Comparison of ENCODE assay signal across 19 cellular contexts in genomic region chr11:83039566-83039965, GRCh38. TPM values are rescaled to one million over a fixed set of nuclear protein-coding genes. Genes with fewer than 3 reads are reported as not detected.
DNase-seq lines count a peak whose midpoint lies in the region; ATAC-seq and TF ChIP-seq lines count a peak whose summit lies in the region.
"Had no signal": no experiment of that assay in that cellular context is flagged by ENCODE, and none has a peak within 500 bp of the region (broad histone marks: within the 10 kb centered on the region; RNA-seq: fewer than 3 reads in every experiment).

No MANE protein-coding gene starts in this region.

- TF ChIP-seq CTCF in activated CD8-positive, alpha-beta T cell treated with anti-CD3 and anti-CD28 coated beads for 36 hours (IDR thresholded peaks at IDR 0.05): no peak
- no peak for TF ChIP-seq CTCF in osteocyte (IDR thresholded peaks at IDR 0.05)
- TF ChIP-seq CTCF in body of pancreas (IDR thresholded peaks at IDR 0.05): no peak

- H3K4me1 ChIP-seq in body of pancreas: peaks cover 9% of the 10 kb centered on the region

- H3K36me3 Mint-ChIP-seq in activated CD4-positive, alpha-beta T cell treated with anti-CD3 and anti-CD28 coated beads for 36 hours (ENCODE audit: low read depth): peaks cover 6% of the 10 kb centered on the region
- H3K36me3 Mint-ChIP-seq in activated CD8-positive, alpha-beta T cell treated with anti-CD3 and anti-CD28 coated beads for 36 hours (ENCODE audit: low read depth): peaks cover 18% of the 10 kb centered on the region
- peaks cover 5% of the 10 kb centered on the region for H3K36me3 Mint-ChIP-seq in central memory CD8-positive, alpha-beta T cell (ENCODE audit: insufficient read depth)
- H3K36me3 Mint-ChIP-seq in osteocyte (ENCODE audit: unreplicated experiment): peaks cover 13% of the 10 kb centered on the region
- H3K36me3 Mint-ChIP-seq: natural killer cell, type B pancreatic cell, WTC11 had no signal

- intact Hi-C loops in activated CD4-positive, alpha-beta T cell treated with anti-CD3 and anti-CD28 coated beads for 36 hours (cut with DNase I, micrococcal nuclease): no loop called here
- intact Hi-C loops in activated CD8-positive, alpha-beta T cell treated with anti-CD3 and anti-CD28 coated beads for 36 hours (cut with micrococcal nuclease): no loop called here
- intact Hi-C loops in body of pancreas (cut with DNase I): no loop called here

- no peak for DNase-seq in activated CD4-positive, alpha-beta T cell treated with anti-CD3 and anti-CD28 coated beads for 36 hours
- DNase-seq in activated CD4-positive, alpha-beta T cell treated with anti-CD3 and anti-CD28 coated beads for 1 hour: no peak
- no peak for DNase-seq in activated CD8-positive, alpha-beta T cell treated with anti-CD3 and anti-CD28 coated beads for 36 hours
- DNase-seq in central memory CD8-positive, alpha-beta T cell (ENCODE audit: low spot score in 2 of 2): no peak
- DNase-seq in osteocyte (ENCODE audit: extremely low spot score, unreplicated experiment): no peak
- DNase-seq in ACHN: no peak
- DNase-seq in body of pancreas: no peak
- DNase-seq: 8988T; dorsolateral prefrontal cortex; natural killer cell; NCI-H1092; NCI-H187; stimulated activated CD4-positive, alpha-beta T cell treated with anti-CD3 and anti-CD28 coated beads, Interleukin-4, amount 100 ng/mL, for 24 hours; substantia nigra had no signal

- peaks cover 2% of the 10 kb centered on the region for H3K9me3 Mint-ChIP-seq in activated CD4-positive, alpha-beta T cell treated with anti-CD3 and anti-CD28 coated beads for 36 hours (ENCODE audit: low read depth)
- H3K9me3 Mint-ChIP-seq in activated CD8-positive, alpha-beta T cell treated with anti-CD3 and anti-CD28 coated beads for 36 hours: peaks cover 6% of the 10 kb centered on the region
- no peaks in the 10 kb centered on the region for H3K9me3 Mint-ChIP-seq in central memory CD8-positive, alpha-beta T cell
- H3K9me3 Mint-ChIP-seq in osteocyte (ENCODE audit: unreplicated experiment): no peaks in the 10 kb centered on the region
- H3K9me3 Mint-ChIP-seq: natural killer cell, WTC11 had no signal

- no peak overlapping the region for H3K4me3 Mint-ChIP-seq in activated CD4-positive, alpha-beta T cell treated with anti-CD3 and anti-CD28 coated beads for 36 hours
- no peak overlapping the region for H3K4me3 Mint-ChIP-seq in activated CD8-positive, alpha-beta T cell treated with anti-CD3 and anti-CD28 coated beads for 36 hours
- no peak overlapping the region for H3K4me3 Mint-ChIP-seq in central memory CD8-positive, alpha-beta T cell
- no peak overlapping the region for H3K4me3 Mint-ChIP-seq in osteocyte (ENCODE audit: unreplicated experiment)
- H3K4me3 Mint-ChIP-seq: natural killer cell, type B pancreatic cell, WTC11 had no signal

- CTCF ChIA-PET in activated CD4-positive, alpha-beta T cell treated with anti-CD3 and anti-CD28 coated beads for 36 hours (lab: Charles Lee): interaction anchor here (0.6 to 0.7 kb wide), 2 partner anchors 33 to 210 kb away, joined by 3 read pairs; partner anchors contain the start of gene RAB30
- CTCF ChIA-PET in activated CD8-positive, alpha-beta T cell treated with anti-CD3 and anti-CD28 coated beads for 36 hours (lab: Charles Lee): interaction anchor here (1.0 kb wide), 1 partner anchor 23 kb away, joined by 3 read pairs; no protein-coding TSS in a partner anchor

- no peak for TF ChIP-seq POLR2A in body of pancreas (IDR thresholded peaks at IDR 0.05)

- whole genome bisulfite sequencing in body of pancreas, 2 donors: 88 to 97% methylated on average over 4 of the region's 4 CpGs

- H3K27me3 ChIP-seq in body of pancreas: no peaks in the 10 kb centered on the region
- H3K27me3 ChIP-seq: dorsolateral prefrontal cortex, gastroesophageal sphincter, SJSA1 had no signal

- H3K4me1 Mint-ChIP-seq in activated CD4-positive, alpha-beta T cell treated with anti-CD3 and anti-CD28 coated beads for 36 hours: peaks cover 37% of the 10 kb centered on the region
- peaks cover 44% of the 10 kb centered on the region for H3K4me1 Mint-ChIP-seq in activated CD8-positive, alpha-beta T cell treated with anti-CD3 and anti-CD28 coated beads for 36 hours (ENCODE audit: low read depth)
- peaks cover 18% of the 10 kb centered on the region for H3K4me1 Mint-ChIP-seq in central memory CD8-positive, alpha-beta T cell
- peaks cover 66% of the 10 kb centered on the region for H3K4me1 Mint-ChIP-seq in osteocyte (ENCODE audit: unreplicated experiment)

- in situ Hi-C loops in ACHN (cut with HindIII; ENCODE audit: low pct_ligation_motif_present, low pct_unique_long_range_greater_than_20kb, low sequenced_read_pairs): no loop called here

- no peak overlapping the region for H3K27ac ChIP-seq in body of pancreas
- H3K27ac ChIP-seq: gastroesophageal sphincter, SJSA1 had no signal

- H3K4me3 ChIP-seq in body of pancreas: no peak overlapping the region
- H3K4me3 ChIP-seq: dorsolateral prefrontal cortex, gastroesophageal sphincter, SJSA1 had no signal

- ATAC-seq in activated CD4-positive, alpha-beta T cell treated with anti-CD3 and anti-CD28 coated beads for 36 hours: no peak
- no peak for ATAC-seq in activated CD8-positive, alpha-beta T cell treated with anti-CD3 and anti-CD28 coated beads for 36 hours
- ATAC-seq in central memory CD8-positive, alpha-beta T cell (replicated peaks; ENCODE audit: extremely low read depth, poor library complexity, severe bottlenecking): no peak
- ATAC-seq in GM21447 (IDR thresholded peaks at IDR 0.05; ENCODE audit: unreplicated experiment): no peak
- no peak for ATAC-seq in body of pancreas
- ATAC-seq: gastroesophageal sphincter, natural killer cell, WTC11 had no signal

- no peaks in the 10 kb centered on the region for H3K36me3 ChIP-seq in body of pancreas (replicated peaks in 1 of 2; ENCODE audit: insufficient read depth in 1 of 2, low read depth in 2 of 2)
- H3K36me3 ChIP-seq: gastroesophageal sphincter, SJSA1 had no signal

- H3K27ac Mint-ChIP-seq in activated CD4-positive, alpha-beta T cell treated with anti-CD3 and anti-CD28 coated beads for 36 hours: peak overlapping the region; percentile 49
- peak overlapping the region; percentile 73 for H3K27ac Mint-ChIP-seq in activated CD8-positive, alpha-beta T cell treated with anti-CD3 and anti-CD28 coated beads for 36 hours
- H3K27ac Mint-ChIP-seq in central memory CD8-positive, alpha-beta T cell (ENCODE audit: low read depth): peak overlapping the region; percentile 63
- peak overlapping the region; percentile 65 for H3K27ac Mint-ChIP-seq in osteocyte (ENCODE audit: unreplicated experiment)
- H3K27ac Mint-ChIP-seq: natural killer cell, type B pancreatic cell, WTC11 had no signal

- no peaks in the 10 kb centered on the region for H3K9me3 ChIP-seq in body of pancreas
- H3K9me3 ChIP-seq: gastroesophageal sphincter, SJSA1 had no signal

- POLR2A ChIA-PET in activated CD4-positive, alpha-beta T cell treated with anti-CD3 and anti-CD28 coated beads for 36 hours (lab: Charles Lee): no interaction called here
- POLR2A ChIA-PET in activated CD8-positive, alpha-beta T cell treated with anti-CD3 and anti-CD28 coated beads for 36 hours (lab: Charles Lee): no interaction called here

- H3K27me3 Mint-ChIP-seq in activated CD4-positive, alpha-beta T cell treated with anti-CD3 and anti-CD28 coated beads for 36 hours: no peaks in the 10 kb centered on the region
- no peaks in the 10 kb centered on the region for H3K27me3 Mint-ChIP-seq in activated CD8-positive, alpha-beta T cell treated with anti-CD3 and anti-CD28 coated beads for 36 hours
- H3K27me3 Mint-ChIP-seq in central memory CD8-positive, alpha-beta T cell: no peaks in the 10 kb centered on the region
- no peaks in the 10 kb centered on the region for H3K27me3 Mint-ChIP-seq in osteocyte (ENCODE audit: unreplicated experiment)
- H3K27me3 Mint-ChIP-seq: type B pancreatic cell had no signal

RNA-seq across cellular contexts. Expression of gene RAB30, which starts 32.1 kb away (rescaled TPM):
- 10 to 100 TPM; 11.4 to 13.2 TPM for total RNA-seq in activated CD4-positive, alpha-beta T cell treated with anti-CD3 and anti-CD28 coated beads for 36 hours
- 10 to 100 TPM in 1 of 2 experiments, 1 to 10 TPM in 1; 9.8 to 10.9 TPM for total RNA-seq in activated CD8-positive, alpha-beta T cell treated with anti-CD3 and anti-CD28 coated beads for 36 hours
- total RNA-seq in osteocyte (73.8 and 79.7 TPM in 2 replicates), body of pancreas (10 to 100 TPM in 1 of 2 donors, 1 to 10 TPM in 1; 1.6 to 10.4 TPM)
